1 cellular context compared by ENCODE assay signal in genomic region chr6:30345852-30346251, GRCh38.
TF ChIP-seq lines count a peak whose summit lies in the region.

No MANE protein-coding gene starts in this region.

TF ChIP-seq in GM12878, 131 proteins besides CTCF, POLR2A, EP300 and RAD21:
- no peak for TF ChIP-seq NRF1 (conservative IDR thresholded peaks at IDR 0.05; ENCODE audit: low read depth, low read length)
- no peak for TF ChIP-seq RB1 (IDR thresholded peaks at IDR 0.05; ENCODE audit: borderline replicate concordance)
